In the genomic region with DNA sequence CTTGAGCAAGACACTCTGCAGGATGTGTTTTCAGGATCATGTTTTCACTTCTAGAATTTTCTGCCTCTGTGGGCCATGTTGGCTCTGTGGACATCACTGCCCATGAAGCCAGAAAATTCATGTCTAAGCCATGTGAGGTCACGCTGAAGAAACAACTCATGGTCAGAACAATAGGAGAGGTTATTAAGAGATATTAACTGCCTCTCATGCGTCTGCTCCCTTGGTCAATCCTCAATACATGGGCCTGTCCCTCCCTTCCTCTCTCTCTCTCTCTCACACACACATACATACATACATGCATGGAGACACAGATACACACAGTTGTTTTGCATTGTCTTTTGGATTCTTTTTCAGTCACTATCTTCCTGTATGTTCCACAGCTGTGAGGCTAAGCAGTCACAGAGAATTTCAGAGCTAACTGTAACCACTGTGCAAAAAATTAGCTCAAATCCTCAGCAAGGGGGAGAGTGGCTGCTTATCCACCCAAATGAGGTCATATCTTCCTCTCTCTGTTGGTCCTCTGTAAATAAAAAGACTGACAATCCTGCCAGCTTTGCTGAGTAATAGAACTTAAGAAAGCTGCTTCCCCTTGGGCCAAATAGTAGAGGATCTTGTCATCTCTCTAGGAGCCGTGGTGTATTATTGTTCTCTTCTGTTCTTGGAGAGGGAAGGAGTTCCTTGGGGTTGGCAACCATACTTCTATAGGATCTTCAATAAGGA, we compare ENCODE assay signal across 1 cellular context.
TF ChIP-seq lines count a peak whose summit lies in the region.

No MANE protein-coding gene starts in this region.

TF ChIP-seq in IMR-90, 13 proteins besides CTCF, POLR2A, EP300 and RAD21 (continued from another document):
- TF ChIP-seq MAFK (IDR thresholded peaks at IDR 0.05; ENCODE audit: low read depth, low read length) (peak; percentile 48; the same call in 1 of the 2 replicates), RCOR1 (IDR thresholded peaks at IDR 0.05; ENCODE audit: insufficient replicate concordance, low read length) (no peak), MAZ (IDR thresholded peaks at IDR 0.05; ENCODE audit: borderline replicate concordance, low read depth, low read length) (0 out of 2 replicates have a peak, but pooled peaks have one; percentile 28), FOS (IDR thresholded peaks at IDR 0.05; ENCODE audit: low read depth, low read length) (peak; percentile 44), BHLHE40 (IDR thresholded peaks at IDR 0.05; ENCODE audit: low read depth, low read length) (no peak)
